24 cellular contexts compared by ENCODE assay signal in the genomic region with DNA sequence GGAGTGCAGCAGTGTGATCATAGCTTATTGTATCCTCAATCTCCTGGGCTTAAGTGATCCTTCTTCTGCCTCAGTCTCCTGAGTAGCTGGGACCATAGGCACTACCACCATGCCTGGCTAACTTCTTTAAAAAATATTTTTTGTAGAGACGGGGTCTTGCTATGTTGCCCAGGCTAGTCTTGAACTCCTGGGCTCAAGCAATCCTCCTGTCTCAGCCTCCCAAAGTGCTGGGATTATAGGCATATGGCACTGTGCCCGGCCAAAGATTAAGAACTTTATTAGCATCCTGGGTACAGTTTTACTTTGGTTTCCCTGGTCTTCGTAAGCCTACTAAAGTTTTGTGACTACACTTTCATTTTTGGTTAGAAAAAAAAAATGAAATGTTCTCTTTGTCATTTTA.
"Had no signal": no experiment of that assay in that cellular context is flagged by ENCODE, and none has a peak within 500 bp of the region (broad histone marks: within the 10 kb centered on the region; RNA-seq: fewer than 3 reads in every experiment).

No MANE protein-coding gene starts in this region.

- H3K27ac Mint-ChIP-seq: dendritic cell treated with granulocyte-macrophage colony-stimulating factor and Interleukin-4, amounts not matched to agents 40 ng/mL and 50 ng/mL, for 4 days; effector memory CD8-positive, alpha-beta T cell; endodermal cell had no signal

- H3K27me3 Mint-ChIP-seq: dendritic cell treated with granulocyte-macrophage colony-stimulating factor and Interleukin-4, amounts not matched to agents 40 ng/mL and 50 ng/mL, for 4 days; effector memory CD8-positive, alpha-beta T cell; naive thymus-derived CD4-positive, alpha-beta T cell had no signal

- H3K9me3 ChIP-seq: colonic mucosa, esophagus squamous epithelium, gastrocnemius medialis, heart right ventricle, left lung, lower lobe of right lung had no signal

- ATAC-seq: effector memory CD8-positive, alpha-beta T cell; esophagus mucosa; gastrocnemius medialis; heart right ventricle; left cardiac atrium; left lung; left ventricle myocardium superior; lower lobe of right lung; naive thymus-derived CD4-positive, alpha-beta T cell had no signal

- H3K4me3 ChIP-seq: colonic mucosa, esophagus squamous epithelium, gastrocnemius medialis, heart right ventricle, left lung, lower lobe of right lung had no signal

- H3K27ac ChIP-seq: colonic mucosa, epithelial cell of prostate, esophagus squamous epithelium, gastrocnemius medialis, heart right ventricle, left lung, lower lobe of right lung had no signal

- H3K4me1 ChIP-seq: colonic mucosa had no signal

- H3K4me3 Mint-ChIP-seq: dendritic cell treated with granulocyte-macrophage colony-stimulating factor and Interleukin-4, amounts not matched to agents 40 ng/mL and 50 ng/mL, for 4 days; effector memory CD8-positive, alpha-beta T cell; endodermal cell; naive thymus-derived CD4-positive, alpha-beta T cell had no signal

- H3K27me3 ChIP-seq: colonic mucosa, esophagus squamous epithelium, gastrocnemius medialis, heart right ventricle, left lung had no signal

- H3K9me3 Mint-ChIP-seq: dendritic cell treated with granulocyte-macrophage colony-stimulating factor and Interleukin-4, amounts not matched to agents 40 ng/mL and 50 ng/mL, for 4 days; effector memory CD8-positive, alpha-beta T cell; endodermal cell had no signal

- H3K36me3 ChIP-seq: gastrocnemius medialis had no signal

- DNase-seq: colonic mucosa; cortex of kidney; effector CD8-positive, alpha-beta T cell; effector memory CD8-positive, alpha-beta T cell; endodermal cell; erythroblast; esophagus squamous epithelium; foreskin fibroblast; foreskin melanocyte; gastrocnemius medialis; glutamatergic neuron; head of caudate nucleus; heart right ventricle; hippocampal formation; left cardiac atrium; left lung; left ventricle myocardium superior; lower lobe of right lung; mesendoderm; midbrain; naive thymus-derived CD4-positive, alpha-beta T cell had no signal
